Comparison of ENCODE assay signal across 13 cellular contexts in genomic region chr2:203396667-203397066, GRCh38.
A peak's percentile ranks its signal among the peaks of the same experiment; 100 is the strongest.
DNase-seq lines count a peak whose midpoint lies in the region; ATAC-seq and TF ChIP-seq lines count a peak whose summit lies in the region.
"Had no signal": no experiment of that assay in that cellular context is flagged by ENCODE, and none has a peak within 500 bp of the region (broad histone marks: within the 10 kb centered on the region; RNA-seq: fewer than 3 reads in every experiment).

No MANE protein-coding gene starts in this region.

- intact Hi-C loops in activated CD8-positive, alpha-beta T cell treated with anti-CD3 and anti-CD28 coated beads for 36 hours (cut with micrococcal nuclease), result no loop called here
- intact Hi-C loops in esophagus muscularis mucosa (cut with DNase I) (no loop called here), esophagus squamous epithelium (cut with DNase I) (no loop called here)

- CTCF ChIA-PET in activated CD8-positive, alpha-beta T cell treated with anti-CD3 and anti-CD28 coated beads for 36 hours (lab: Charles Lee), result no interaction called here
- CTCF ChIA-PET in activated CD8-positive, alpha-beta T cell treated with anti-CD3 and anti-CD28 coated beads, Interleukin-2, amount 10 ng/mL, durations not matched to agents 7 days and 5 days (lab: Charles Lee), result no interaction called here

- H3K4me1 ChIP-seq in NT2/D1 (ENCODE audit: insufficient read depth, insufficient read length) (no peaks in the 10 kb centered on the region), esophagus muscularis mucosa (peaks cover 0 to 17% (median 15%) of the 10 kb centered on the region in 4 donors), esophagus squamous epithelium (no peaks in the 10 kb centered on the region)
- H3K4me1 ChIP-seq: prostate gland, upper lobe of right lung had no signal

- peaks cover 22% of the 10 kb centered on the region for H3K36me3 Mint-ChIP-seq in activated CD8-positive, alpha-beta T cell treated with anti-CD3 and anti-CD28 coated beads for 36 hours (ENCODE audit: low read depth)
- peaks cover 24% of the 10 kb centered on the region for H3K36me3 Mint-ChIP-seq in activated CD8-positive, alpha-beta T cell treated with anti-CD3 and anti-CD28 coated beads, Interleukin-2, amount 10 ng/mL, durations not matched to agents 7 days and 5 days (ENCODE audit: low read depth)
- H3K36me3 Mint-ChIP-seq in progenitor cell of endocrine pancreas (ENCODE audit: insufficient read depth), result peaks cover 28% of the 10 kb centered on the region

- H3K4me3 Mint-ChIP-seq in activated CD8-positive, alpha-beta T cell treated with anti-CD3 and anti-CD28 coated beads for 36 hours, result no peak overlapping the region
- H3K4me3 Mint-ChIP-seq in activated CD8-positive, alpha-beta T cell treated with anti-CD3 and anti-CD28 coated beads, Interleukin-2, amount 10 ng/mL, durations not matched to agents 7 days and 5 days, result no peak overlapping the region
- no peak overlapping the region for H3K4me3 Mint-ChIP-seq in progenitor cell of endocrine pancreas (ENCODE audit: low read depth)

- TF ChIP-seq CTCF in activated CD8-positive, alpha-beta T cell treated with anti-CD3 and anti-CD28 coated beads for 36 hours (IDR thresholded peaks at IDR 0.05), result peak; percentile 21
- TF ChIP-seq CTCF in esophagus muscularis mucosa (IDR thresholded peaks at IDR 0.05) (peak; percentile 18 to 25 (median 23)), progenitor cell of endocrine pancreas (IDR thresholded peaks at IDR 0.05; ENCODE audit: unreplicated experiment) (peak; percentile 45), esophagus squamous epithelium (IDR thresholded peaks at IDR 0.05) (peak in 1 of 6 experiments; percentile 10)

- no peak overlapping the region for H3K4me3 ChIP-seq in NT2/D1 (ENCODE audit: insufficient read length, low read depth)
- H3K4me3 ChIP-seq in esophagus muscularis mucosa, result no peak overlapping the region
- no peak overlapping the region for H3K4me3 ChIP-seq in esophagus squamous epithelium
- H3K4me3 ChIP-seq: prostate gland, upper lobe of right lung had no signal

- H3K27ac Mint-ChIP-seq in activated CD8-positive, alpha-beta T cell treated with anti-CD3 and anti-CD28 coated beads for 36 hours, result no peak overlapping the region
- no peak overlapping the region for H3K27ac Mint-ChIP-seq in activated CD8-positive, alpha-beta T cell treated with anti-CD3 and anti-CD28 coated beads, Interleukin-2, amount 10 ng/mL, durations not matched to agents 7 days and 5 days
- peak overlapping the region; percentile 9 for H3K27ac Mint-ChIP-seq in progenitor cell of endocrine pancreas

- no peak overlapping the region for H3K9ac ChIP-seq in NT2/D1 (ENCODE audit: insufficient read length, low read depth)

- WGBS in esophagus muscularis mucosa, result 32% methylated on average over 1 of the region's 1 CpG
- WGBS in esophagus squamous epithelium, 2 donors, result 47 to 65% methylated on average over 1 of the region's 1 CpG

- H3K27me3 Mint-ChIP-seq in activated CD8-positive, alpha-beta T cell treated with anti-CD3 and anti-CD28 coated beads for 36 hours, result no peaks in the 10 kb centered on the region
- no peaks in the 10 kb centered on the region for H3K27me3 Mint-ChIP-seq in activated CD8-positive, alpha-beta T cell treated with anti-CD3 and anti-CD28 coated beads, Interleukin-2, amount 10 ng/mL, durations not matched to agents 7 days and 5 days (ENCODE audit: low read depth)
- H3K27me3 Mint-ChIP-seq in progenitor cell of endocrine pancreas, result no peaks in the 10 kb centered on the region

- TF ChIP-seq POLR2A in esophagus muscularis mucosa (IDR thresholded peaks at IDR 0.05; ENCODE audit: low read depth) (no peak), esophagus squamous epithelium (IDR thresholded peaks at IDR 0.05) (no peak)

- no peak for DNase-seq in activated CD8-positive, alpha-beta T cell treated with anti-CD3 and anti-CD28 coated beads for 36 hours
- DNase-seq in activated CD8-positive, alpha-beta T cell treated with anti-CD3 and anti-CD28 coated beads, Interleukin-2, amount 10 ng/mL, durations not matched to agents 7 days and 5 days, result no peak
- DNase-seq in NT2/D1 (ENCODE audit: low read depth, low spot score), result peak; percentile 43
- DNase-seq in esophagus muscularis mucosa (ENCODE audit: extremely low spot score), result no peak
- no peak for DNase-seq in progenitor cell of endocrine pancreas (ENCODE audit: low spot score, unreplicated experiment)
- no peak for DNase-seq in AG08396 (ENCODE audit: low spot score)
- DNase-seq in esophagus squamous epithelium (lab: John Stamatoyannopoulos, UW), result no peak
- DNase-seq: activated gamma-delta T cell; effector memory CD4-positive, alpha-beta T cell; left colon; upper lobe of right lung had no signal

- H3K36me3 ChIP-seq in NT2/D1 (ENCODE audit: insufficient read depth, insufficient read length, low read length) (peaks cover 32% of the 10 kb centered on the region), esophagus muscularis mucosa (peaks cover 0 to 26% (median 10%) of the 10 kb centered on the region in 4 donors), esophagus squamous epithelium (peaks cover 0 to 18% (median 0%) of the 10 kb centered on the region in 3 donors)
- H3K36me3 ChIP-seq: prostate gland had no signal

- POLR2A ChIA-PET in activated CD8-positive, alpha-beta T cell treated with anti-CD3 and anti-CD28 coated beads for 36 hours (lab: Charles Lee), result no interaction called here
- POLR2A ChIA-PET in activated CD8-positive, alpha-beta T cell treated with anti-CD3 and anti-CD28 coated beads, Interleukin-2, amount 10 ng/mL, durations not matched to agents 7 days and 5 days (lab: Charles Lee), result no interaction called here

- H3K27me3 ChIP-seq in NT2/D1 (ENCODE audit: insufficient read depth, insufficient read length) (no peaks in the 10 kb centered on the region), esophagus muscularis mucosa (no peaks in the 10 kb centered on the region), esophagus squamous epithelium (no peaks in the 10 kb centered on the region)
- H3K27me3 ChIP-seq: upper lobe of right lung had no signal

- TF ChIP-seq EP300 in esophagus muscularis mucosa (IDR thresholded peaks at IDR 0.05), result no peak

- H3K27ac ChIP-seq in esophagus muscularis mucosa (replicated peaks in 1 of 4), result peak overlapping the region in 2 of 4 donors; percentile 17 to 64
- no peak overlapping the region for H3K27ac ChIP-seq in esophagus squamous epithelium
- H3K27ac ChIP-seq: prostate gland, upper lobe of right lung had no signal

- ATAC-seq in activated CD8-positive, alpha-beta T cell treated with anti-CD3 and anti-CD28 coated beads for 36 hours, result no peak
- ATAC-seq in activated CD8-positive, alpha-beta T cell treated with anti-CD3 and anti-CD28 coated beads, Interleukin-2, amount 10 ng/mL, durations not matched to agents 7 days and 5 days, result no peak
- no peak for ATAC-seq in HG03175 (IDR thresholded peaks at IDR 0.05; ENCODE audit: unreplicated experiment)
- ATAC-seq: left colon, upper lobe of right lung had no signal

- H3K4me1 Mint-ChIP-seq in activated CD8-positive, alpha-beta T cell treated with anti-CD3 and anti-CD28 coated beads for 36 hours (ENCODE audit: low read depth), result no peaks in the 10 kb centered on the region
- H3K4me1 Mint-ChIP-seq in activated CD8-positive, alpha-beta T cell treated with anti-CD3 and anti-CD28 coated beads, Interleukin-2, amount 10 ng/mL, durations not matched to agents 7 days and 5 days (ENCODE audit: low read depth), result no peaks in the 10 kb centered on the region
- H3K4me1 Mint-ChIP-seq in progenitor cell of endocrine pancreas (ENCODE audit: low read depth), result no peaks in the 10 kb centered on the region

- H3K9me3 ChIP-seq in NT2/D1 (ENCODE audit: insufficient read depth, low read length) (peaks cover 6% of the 10 kb centered on the region; the same call in 1 of the 2 replicates), esophagus muscularis mucosa (no peaks in the 10 kb centered on the region), esophagus squamous epithelium (no peaks in the 10 kb centered on the region)
- H3K9me3 ChIP-seq: prostate gland, upper lobe of right lung had no signal

- peaks cover 4% of the 10 kb centered on the region for H3K9me3 Mint-ChIP-seq in activated CD8-positive, alpha-beta T cell treated with anti-CD3 and anti-CD28 coated beads for 36 hours
- H3K9me3 Mint-ChIP-seq in activated CD8-positive, alpha-beta T cell treated with anti-CD3 and anti-CD28 coated beads, Interleukin-2, amount 10 ng/mL, durations not matched to agents 7 days and 5 days (ENCODE audit: insufficient read depth), result peaks cover 6% of the 10 kb centered on the region
- H3K9me3 Mint-ChIP-seq in progenitor cell of endocrine pancreas (ENCODE audit: low read depth), result no peaks in the 10 kb centered on the region
